In genomic region chr2:106105151-106105922, GRCh38 we compare ENCODE assay signal across 1 cellular context.
TF ChIP-seq lines count a peak whose summit lies in the region.

No MANE protein-coding gene starts in this region.

TF ChIP-seq in IMR-90, 13 proteins besides CTCF, POLR2A, EP300 and RAD21 (continued from another document):
- TF ChIP-seq RCOR1 (IDR thresholded peaks at IDR 0.05; ENCODE audit: insufficient replicate concordance, low read length) (no peak), NFE2L2 (IDR thresholded peaks at IDR 0.05; ENCODE audit: low read depth, low read length) (no peak), ELK1 (IDR thresholded peaks at IDR 0.05; ENCODE audit: borderline replicate concordance, low read depth, low read length) (no peak), RFX5 (IDR thresholded peaks at IDR 0.05; ENCODE audit: low read depth, low read length) (no peak), FOS (IDR thresholded peaks at IDR 0.05; ENCODE audit: low read depth, low read length) (no peak), MAZ (IDR thresholded peaks at IDR 0.05; ENCODE audit: borderline replicate concordance, low read depth, low read length) (no peak), CEBPB (IDR thresholded peaks at IDR 0.05; ENCODE audit: low read depth, low read length) (no peak), BHLHE40 (IDR thresholded peaks at IDR 0.05; ENCODE audit: low read depth, low read length) (no peak), USF2 (IDR thresholded peaks at IDR 0.05; ENCODE audit: low read depth, low read length) (no peak), SMC3 (IDR thresholded peaks at IDR 0.05; ENCODE audit: low read depth, low read length) (no peak), MXI1 (IDR thresholded peaks at IDR 0.05; ENCODE audit: borderline replicate concordance, low read depth, low read length) (no peak), MAFK (IDR thresholded peaks at IDR 0.05; ENCODE audit: low read depth, low read length) (no peak)
